27 cellular contexts compared by ENCODE assay signal in the genomic region with DNA sequence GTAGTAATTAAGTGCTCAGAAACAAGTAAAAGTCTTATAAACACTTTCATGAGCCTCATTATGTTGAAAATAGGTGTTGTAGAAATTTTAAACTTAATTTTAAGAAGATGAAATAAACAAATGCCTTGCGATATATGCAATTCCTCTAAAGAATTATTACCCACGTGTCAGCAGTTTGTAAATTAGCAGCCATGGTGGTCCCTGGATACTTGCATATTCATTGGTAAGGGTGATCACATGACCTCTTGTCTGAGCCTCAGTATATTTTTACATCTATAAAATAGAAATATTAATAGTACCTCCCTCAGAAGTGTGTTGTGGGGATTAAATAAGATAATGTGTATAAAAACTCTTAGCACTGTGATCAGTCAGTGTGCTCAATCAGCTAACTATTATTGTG.
"Had no signal": no experiment of that assay in that cellular context is flagged by ENCODE, and none has a peak within 500 bp of the region (broad histone marks: within the 10 kb centered on the region; RNA-seq: fewer than 3 reads in every experiment).

No MANE protein-coding gene starts in this region.

- H3K27me3 ChIP-seq: neural progenitor cell, ovary, thyroid gland, tibial nerve, upper lobe of left lung, vagina had no signal

- ATAC-seq: naive thymus-derived CD4-positive, alpha-beta T cell; natural killer cell; psoas muscle; right cardiac atrium; sciatic nerve; stimulated activated effector memory CD8-positive, alpha-beta T cell treated with anti-CD3 and anti-CD28 coated beads, Interleukin-12 subunit alpha, Interleukin-12 subunit beta, amount 100 ng/mL, for 72 hours; stimulated activated naive B cell treated with anti-CD40 and anti-IgM and Interleukin-4, amounts not matched to agents 10 μg/mL and 1 μg/mL and 100 μg/mL, for 72 hours had no signal

- H3K36me3 ChIP-seq: neural progenitor cell, ovary, spleen, stomach, thoracic aorta, thyroid gland, tibial nerve, upper lobe of left lung, vagina had no signal

- H3K79me2 ChIP-seq: parathyroid adenoma had no signal

- H3K4me2 ChIP-seq: neural progenitor cell, smooth muscle cell had no signal

- H3K9ac ChIP-seq: neural progenitor cell, parathyroid adenoma had no signal

- H3K27ac ChIP-seq: neural progenitor cell, ovary, parathyroid adenoma, psoas muscle, skin epidermis, spleen, stomach, thoracic aorta, thyroid gland, tibial nerve, upper lobe of left lung, vagina had no signal

- H3K4me3 ChIP-seq: neural progenitor cell, ovary, psoas muscle, skin epidermis, smooth muscle cell, spleen, stomach, thoracic aorta, thyroid gland, tibial nerve, upper lobe of left lung, vagina had no signal

- FAIRE-seq: urothelium cell line had no signal

- H3K4me1 ChIP-seq: neural progenitor cell, thyroid gland, tibial nerve, vagina had no signal

- H2AFZ ChIP-seq: neural progenitor cell, parathyroid adenoma had no signal

- DNase-seq: naive thymus-derived CD4-positive, alpha-beta T cell; natural killer cell; occipital lobe; ovary; posterior cingulate gyrus; psoas muscle; right cardiac atrium; spleen; stimulated activated CD4-positive, alpha-beta T cell treated with anti-CD3 and anti-CD28 coated beads, Interleukin-12 subunit alpha, Interleukin-12 subunit beta, amount 100 ng/mL, for 4 hours; stimulated activated CD4-positive, alpha-beta T cell treated with anti-CD3 and anti-CD28 coated beads, Interleukin-1b, Interleukin-23, amount 100 ng/mL, for 48 hours; stimulated activated CD4-positive, alpha-beta T cell treated with anti-CD3 and anti-CD28 coated beads, Interleukin-4, amount 100 ng/mL, for 1 hour; stimulated activated naive B cell treated with anti-CD40 and anti-IgM and Interleukin-4, amounts not matched to agents 10 μg/mL and 1 μg/mL and 100 μg/mL, for 72 hours; stimulated activated naive CD4-positive, alpha-beta T cell treated with Interleukin-2 at 50 U/mL for 16 hours; stomach; thyroid gland; trophoblast cell; upper lobe of left lung had no signal

- H3K9me3 ChIP-seq: ovary, psoas muscle, spleen, stomach, thoracic aorta, thyroid gland, upper lobe of left lung, vagina had no signal
